25 cellular contexts compared by ENCODE assay signal in genomic region chr4:54055494-54055893, GRCh38. TPM values are rescaled to one million over a fixed set of nuclear protein-coding genes. Genes with fewer than 3 reads are reported as not detected.
DNase-seq lines count a peak whose midpoint lies in the region; ATAC-seq, FAIRE-seq and TF ChIP-seq lines count a peak whose summit lies in the region.
"Had no signal": no experiment of that assay in that cellular context is flagged by ENCODE, and none has a peak within 500 bp of the region (broad histone marks: within the 10 kb centered on the region; RNA-seq: fewer than 3 reads in every experiment).

No MANE protein-coding gene starts in this region.

- H3K27ac ChIP-seq in CD4-positive, CD25-positive, alpha-beta regulatory T cell (ENCODE audit: insufficient read depth, low read length, poor library complexity, severe bottlenecking): no peak overlapping the region
- no peak overlapping the region for H3K27ac ChIP-seq in OCI-LY7 (ENCODE audit: low read depth, low read length, poor library complexity, severe bottlenecking)
- H3K27ac ChIP-seq: 22Rv1; BLaER1 treated with 17β-estradiol and CSF1 and Interleukin-3, amounts not matched to agents 10 nM and 100 nM; GM23248 had no signal

- no peak for DNase-seq in activated CD8-positive, alpha-beta T cell treated with anti-CD3 and anti-CD28 coated beads for 36 hours
- DNase-seq in activated CD8-positive, alpha-beta T cell treated with anti-CD3 and anti-CD28 coated beads, Interleukin-2, amount 10 ng/mL, durations not matched to agents 7 days and 5 days: no peak
- DNase-seq in CD4-positive, CD25-positive, alpha-beta regulatory T cell: no peak
- no peak for DNase-seq in GM12892 (ENCODE audit: insufficient read length)
- DNase-seq in OCI-LY7 (ENCODE audit: low spot score): no peak
- no peak for DNase-seq in epidermal melanocyte (ENCODE audit: insufficient read length, low spot score)
- DNase-seq: AML-193; BE2C; CD8-positive, alpha-beta T cell; DMS 273 treated with DMSO at 0.1 percent for 48 hours; DMS79; EL; GF-D8; GM23248; H7; HCEC 1CT had no signal

- H3K9me3 Mint-ChIP-seq in activated CD8-positive, alpha-beta T cell treated with anti-CD3 and anti-CD28 coated beads for 36 hours: no peaks in the 10 kb centered on the region
- no peaks in the 10 kb centered on the region for H3K9me3 Mint-ChIP-seq in activated CD8-positive, alpha-beta T cell treated with anti-CD3 and anti-CD28 coated beads, Interleukin-2, amount 10 ng/mL, durations not matched to agents 7 days and 5 days (ENCODE audit: insufficient read depth)
- H3K9me3 Mint-ChIP-seq in CD4-positive, CD25-positive, alpha-beta regulatory T cell: no peaks in the 10 kb centered on the region
- H3K9me3 Mint-ChIP-seq: CD14-positive monocyte; CD8-positive, alpha-beta T cell had no signal

- H3K79me2 ChIP-seq in OCI-LY7 (ENCODE audit: insufficient read depth, low read depth, low read length): peaks cover 100% of the 10 kb centered on the region

- peaks cover 10% of the 10 kb centered on the region; the same call in 1 of the 2 replicates for H4K20me1 ChIP-seq in OCI-LY7 (ENCODE audit: insufficient read depth, low read length)

- H3K36me3 Mint-ChIP-seq in activated CD8-positive, alpha-beta T cell treated with anti-CD3 and anti-CD28 coated beads for 36 hours (ENCODE audit: low read depth): peaks cover 13% of the 10 kb centered on the region
- peaks cover 24% of the 10 kb centered on the region for H3K36me3 Mint-ChIP-seq in activated CD8-positive, alpha-beta T cell treated with anti-CD3 and anti-CD28 coated beads, Interleukin-2, amount 10 ng/mL, durations not matched to agents 7 days and 5 days (ENCODE audit: low read depth)
- H3K36me3 Mint-ChIP-seq in CD4-positive, CD25-positive, alpha-beta regulatory T cell: peaks cover 21% of the 10 kb centered on the region

- H3K27ac Mint-ChIP-seq in activated CD8-positive, alpha-beta T cell treated with anti-CD3 and anti-CD28 coated beads for 36 hours: peak overlapping the region; percentile 10
- no peak overlapping the region for H3K27ac Mint-ChIP-seq in activated CD8-positive, alpha-beta T cell treated with anti-CD3 and anti-CD28 coated beads, Interleukin-2, amount 10 ng/mL, durations not matched to agents 7 days and 5 days
- no peak overlapping the region for H3K27ac Mint-ChIP-seq in CD4-positive, CD25-positive, alpha-beta regulatory T cell
- H3K27ac Mint-ChIP-seq: CD8-positive, alpha-beta T cell had no signal

- no peaks in the 10 kb centered on the region for H3K27me3 ChIP-seq in CD4-positive, CD25-positive, alpha-beta regulatory T cell (ENCODE audit: control insufficient read depth, insufficient read depth, low read length)
- H3K27me3 ChIP-seq: BE2C; BLaER1 treated with 17β-estradiol and CSF1 and Interleukin-3, amounts not matched to agents 10 nM and 100 nM had no signal

- no peaks in the 10 kb centered on the region for H3K9me2 ChIP-seq in OCI-LY7 (ENCODE audit: insufficient read depth, low read length)

- no peak for TF ChIP-seq POLR2A in GM12892 (IDR thresholded peaks at IDR 0.05; ENCODE audit: low read depth, low read length)

- CTCF ChIA-PET in activated CD8-positive, alpha-beta T cell treated with anti-CD3 and anti-CD28 coated beads for 36 hours (lab: Charles Lee): interaction anchor here (3.3 kb wide), 1 partner anchor 178 kb away, joined by 13 read pairs; no protein-coding TSS in a partner anchor
- CTCF ChIA-PET in activated CD8-positive, alpha-beta T cell treated with anti-CD3 and anti-CD28 coated beads, Interleukin-2, amount 10 ng/mL, durations not matched to agents 7 days and 5 days (lab: Charles Lee): interaction anchor here (1.8 kb wide), 1 partner anchor 125 kb away, joined by 8 read pairs; no protein-coding TSS in a partner anchor
- CTCF ChIA-PET in OCI-LY7 (lab: Charles Lee; ENCODE audit: unreplicated experiment): no interaction called here

- TF ChIP-seq CTCF in activated CD8-positive, alpha-beta T cell treated with anti-CD3 and anti-CD28 coated beads for 36 hours (IDR thresholded peaks at IDR 0.05): no peak
- TF ChIP-seq CTCF in OCI-LY7 (conservative IDR thresholded peaks at IDR 0.05; ENCODE audit: low read length): no peak

- H3K36me3 ChIP-seq in CD4-positive, CD25-positive, alpha-beta regulatory T cell (ENCODE audit: control insufficient read depth, insufficient read depth, low read length): no peaks in the 10 kb centered on the region
- peaks cover 32% of the 10 kb centered on the region for H3K36me3 ChIP-seq in OCI-LY7 (ENCODE audit: insufficient read depth, low read length)
- H3K36me3 ChIP-seq: BE2C had no signal

- no peaks in the 10 kb centered on the region for H3K27me3 Mint-ChIP-seq in activated CD8-positive, alpha-beta T cell treated with anti-CD3 and anti-CD28 coated beads for 36 hours
- no peaks in the 10 kb centered on the region for H3K27me3 Mint-ChIP-seq in activated CD8-positive, alpha-beta T cell treated with anti-CD3 and anti-CD28 coated beads, Interleukin-2, amount 10 ng/mL, durations not matched to agents 7 days and 5 days (ENCODE audit: low read depth)
- H3K27me3 Mint-ChIP-seq in CD4-positive, CD25-positive, alpha-beta regulatory T cell: no peaks in the 10 kb centered on the region

- no peak for ATAC-seq in activated CD8-positive, alpha-beta T cell treated with anti-CD3 and anti-CD28 coated beads for 36 hours
- ATAC-seq in activated CD8-positive, alpha-beta T cell treated with anti-CD3 and anti-CD28 coated beads, Interleukin-2, amount 10 ng/mL, durations not matched to agents 7 days and 5 days: no peak
- no peak for ATAC-seq in CD4-positive, CD25-positive, alpha-beta regulatory T cell (ENCODE audit: low read depth in 2 of 2)
- ATAC-seq in HG03039 (IDR thresholded peaks at IDR 0.05; ENCODE audit: unreplicated experiment) (no peak), GM21515 (IDR thresholded peaks at IDR 0.05; ENCODE audit: unreplicated experiment) (no peak)
- ATAC-seq: CD8-positive, alpha-beta T cell had no signal

- POLR2A ChIA-PET in activated CD8-positive, alpha-beta T cell treated with anti-CD3 and anti-CD28 coated beads for 36 hours (lab: Charles Lee): interaction anchor here (0.6 to 1.0 kb wide), 2 partner anchors 9 to 14 kb away, joined by 3 read pairs; partner anchors contain the start of gene CHIC2
- POLR2A ChIA-PET in activated CD8-positive, alpha-beta T cell treated with anti-CD3 and anti-CD28 coated beads, Interleukin-2, amount 10 ng/mL, durations not matched to agents 7 days and 5 days (lab: Charles Lee): no interaction called here
- POLR2A ChIA-PET in OCI-LY7 (lab: Charles Lee): interaction anchor here (1.5 to 5.1 kb wide), 3 partner anchors 11 to 42 kb away, joined by 3 to 63 read pairs (median 34); no protein-coding TSS in a partner anchor

- H3K4me1 ChIP-seq in CD4-positive, CD25-positive, alpha-beta regulatory T cell (ENCODE audit: control insufficient read depth, insufficient read depth, low read length, poor library complexity, severe bottlenecking): peaks cover 62% of the 10 kb centered on the region
- H3K4me1 ChIP-seq in OCI-LY7 (ENCODE audit: insufficient read depth, low read length, poor library complexity, severe bottlenecking): peaks cover 54% of the 10 kb centered on the region

- peak overlapping the region; percentile 27 for H3K4me3 ChIP-seq in CD4-positive, CD25-positive, alpha-beta regulatory T cell (ENCODE audit: low read depth, low read length)
- H3K4me3 ChIP-seq in OCI-LY7 (ENCODE audit: low read depth, low read length, poor library complexity, severe bottlenecking): peak overlapping the region; percentile 51
- H3K4me3 ChIP-seq: BLaER1 treated with 17β-estradiol and CSF1 and Interleukin-3, amounts not matched to agents 10 nM and 100 nM; GM23248 had no signal

- peaks cover 68% of the 10 kb centered on the region for H3K4me1 Mint-ChIP-seq in activated CD8-positive, alpha-beta T cell treated with anti-CD3 and anti-CD28 coated beads for 36 hours (ENCODE audit: low read depth)
- H3K4me1 Mint-ChIP-seq in activated CD8-positive, alpha-beta T cell treated with anti-CD3 and anti-CD28 coated beads, Interleukin-2, amount 10 ng/mL, durations not matched to agents 7 days and 5 days (ENCODE audit: low read depth): peaks cover 46% of the 10 kb centered on the region
- peaks cover 50 to 73% (median 63%) of the 10 kb centered on the region in 4 donors for H3K4me1 Mint-ChIP-seq in CD4-positive, CD25-positive, alpha-beta regulatory T cell

- intact Hi-C loops in activated CD8-positive, alpha-beta T cell treated with anti-CD3 and anti-CD28 coated beads for 36 hours (cut with micrococcal nuclease): no loop called here
- intact Hi-C loops in OCI-LY7 (cut with micrococcal nuclease; ENCODE audit: unreplicated experiment): no loop called here

- peak overlapping the region; percentile 78; the same call in 1 of the 2 replicates for H3K4me2 ChIP-seq in OCI-LY7 (ENCODE audit: low read length)

- H3K9me3 ChIP-seq in CD4-positive, CD25-positive, alpha-beta regulatory T cell (ENCODE audit: control insufficient read depth in 2 of 2, low read length in 2 of 2): no peaks in the 10 kb centered on the region
- no peaks in the 10 kb centered on the region; the same call in 1 of the 2 replicates for H3K9me3 ChIP-seq in OCI-LY7 (ENCODE audit: low read length)
- H3K9me3 ChIP-seq: BE2C; BLaER1 treated with 17β-estradiol and CSF1 and Interleukin-3, amounts not matched to agents 10 nM and 100 nM had no signal

- no peak overlapping the region for H3K4me3 Mint-ChIP-seq in activated CD8-positive, alpha-beta T cell treated with anti-CD3 and anti-CD28 coated beads for 36 hours
- no peak overlapping the region for H3K4me3 Mint-ChIP-seq in activated CD8-positive, alpha-beta T cell treated with anti-CD3 and anti-CD28 coated beads, Interleukin-2, amount 10 ng/mL, durations not matched to agents 7 days and 5 days
- peak overlapping the region in 1 of 4 donors; percentile 30 for H3K4me3 Mint-ChIP-seq in CD4-positive, CD25-positive, alpha-beta regulatory T cell
- H3K4me3 Mint-ChIP-seq: CD14-positive monocyte; CD8-positive, alpha-beta T cell had no signal

- no TSS peak for BruUV-seq in OCI-LY7 (replicated peaks; lab: Mats Ljungman, UMichigan)

- H2AFZ ChIP-seq in OCI-LY7 (ENCODE audit: low read length): no peak overlapping the region
- H2AFZ ChIP-seq: GM23248 had no signal

- peak; percentile 21 for FAIRE-seq in GM12892 (lab: Jason Lieb, UNC)
- FAIRE-seq: D721Med, GM12891, H1 had no signal

RNA-seq across cellular contexts. Expression of gene CHIC2, which starts 8.9 kb away (rescaled TPM):
- total RNA-seq in activated CD8-positive, alpha-beta T cell treated with anti-CD3 and anti-CD28 coated beads for 36 hours: 10 to 100 TPM; 16.8 to 17.5 TPM
- total RNA-seq in activated CD8-positive, alpha-beta T cell treated with anti-CD3 and anti-CD28 coated beads, Interleukin-2, amount 10 ng/mL, durations not matched to agents 7 days and 5 days: 10 to 100 TPM; 14.6 to 17.1 TPM
- total RNA-seq in CD4-positive, CD25-positive, alpha-beta regulatory T cell: 49.9 TPM
- polyA plus RNA-seq in CD4-positive, CD25-positive, alpha-beta regulatory T cell: 10 to 100 TPM; 74.5 to 87.5 (median 80.4) TPM
- 9.0 TPM for polyA plus RNA-seq in GM12892 (2012; ENCODE audit: missing spikeins)
- total RNA-seq in OCI-LY7 (2014; rRNA removed; shearing (Covaris generic)): 38.6 and 45.0 TPM in 2 replicates
- 28.9 and 30.4 TPM in 2 replicates for total RNA-seq in OCI-LY7 (2022)

RNA-seq across cellular contexts. Expression of gene GSX2, which starts 44.5 kb away (rescaled TPM):
- total RNA-seq in activated CD8-positive, alpha-beta T cell treated with anti-CD3 and anti-CD28 coated beads for 36 hours: not detected
- not detected for total RNA-seq in activated CD8-positive, alpha-beta T cell treated with anti-CD3 and anti-CD28 coated beads, Interleukin-2, amount 10 ng/mL, durations not matched to agents 7 days and 5 days
- total RNA-seq in CD4-positive, CD25-positive, alpha-beta regulatory T cell: not detected
- polyA plus RNA-seq in CD4-positive, CD25-positive, alpha-beta regulatory T cell: not detected
- polyA plus RNA-seq in GM12892 (2012; ENCODE audit: missing spikeins): not detected
- not detected in 2 replicates for total RNA-seq in OCI-LY7 (2014; rRNA removed; shearing (Covaris generic))
- not detected in 2 replicates for total RNA-seq in OCI-LY7 (2022)
- total RNA-seq: CD8-positive, alpha-beta T cell; GM23248; H1 had no signal
- polyA plus RNA-seq: AG04450, CD14-positive monocyte, GM23248, H1 had no signal
